ENCODE assay signal across 22 cellular contexts in genomic region chr19:32819415-32820400, GRCh38. TPM values are rescaled to one million over a fixed set of nuclear protein-coding genes. Genes with fewer than 3 reads are reported as not detected.
A peak's percentile ranks its signal among the peaks of the same experiment; 100 is the strongest.
DNase-seq lines count a peak whose midpoint lies in the region; ATAC-seq, FAIRE-seq and TF ChIP-seq lines count a peak whose summit lies in the region.
"Had no signal": no experiment of that assay in that cellular context is flagged by ENCODE, and none has a peak within 500 bp of the region (broad histone marks: within the 10 kb centered on the region; RNA-seq: fewer than 3 reads in every experiment).

No MANE protein-coding gene starts in this region.

- no peak overlapping the region for H4K91ac ChIP-seq in neuronal stem cell (ENCODE audit: low read depth, low read length, poor library complexity)

- H2BK5ac ChIP-seq in neuronal stem cell (ENCODE audit: low read length), result no peak overlapping the region

- peak overlapping the region; percentile 26 for H3K4me3 Mint-ChIP-seq in CD8-positive, alpha-beta T cell
- H3K4me3 Mint-ChIP-seq in astrocyte (ENCODE audit: unreplicated experiment), result no peak overlapping the region
- no peak overlapping the region for H3K4me3 Mint-ChIP-seq in activated T-helper 17 cell treated with anti-CD3 and anti-CD28 coated beads, Interleukin-2, amount 50 U/mL, for 72 hours
- H3K4me3 Mint-ChIP-seq in CD8-positive, alpha-beta memory T cell, result no peak overlapping the region
- H3K4me3 Mint-ChIP-seq: mesothelial cell of epicardium; stimulated activated memory B cell treated with anti-CD40 and anti-IgM and Interleukin-4, amounts not matched to agents 10 μg/mL and 1 μg/mL and 100 μg/mL, for 72 hours; type B pancreatic cell had no signal

- H3K27ac ChIP-seq in CD8-positive, alpha-beta T cell (ENCODE audit: low read depth, low read length), result no peak overlapping the region
- H3K27ac ChIP-seq in astrocyte (ENCODE audit: low read depth, low read length) (no peak overlapping the region), neuronal stem cell (replicated peaks; ENCODE audit: low read length) (no peak overlapping the region)
- H3K27ac ChIP-seq in CD8-positive, alpha-beta memory T cell (ENCODE audit: low read depth, low read length), result no peak overlapping the region
- H3K27ac ChIP-seq: ascending aorta, esophagus squamous epithelium, RWPE1 had no signal

- FAIRE-seq in astrocyte (lab: Jason Lieb, UNC), result no peak

- H4K8ac ChIP-seq in neuronal stem cell (ENCODE audit: low read depth, low read length), result no peak overlapping the region

- H3K9ac ChIP-seq in astrocyte (ENCODE audit: low read length), result no peak overlapping the region
- peak overlapping the region; percentile 65 for H3K9ac ChIP-seq in neuronal stem cell (ENCODE audit: low read depth, low read length, poor library complexity)

- no peak overlapping the region for H2BK12ac ChIP-seq in neuronal stem cell (ENCODE audit: low read length)

- peak overlapping the region; percentile 68 for H3K18ac ChIP-seq in neuronal stem cell (ENCODE audit: low read length)

- H3K14ac ChIP-seq in neuronal stem cell (ENCODE audit: low read length), result no peak overlapping the region

- POLR2A ChIA-PET in CD8-positive, alpha-beta T cell (lab: Charles Lee), result no interaction called here
- POLR2A ChIA-PET in CD8-positive, alpha-beta memory T cell (lab: Charles Lee), result no interaction called here

- H3K4me1 ChIP-seq in CD8-positive, alpha-beta T cell (ENCODE audit: insufficient read depth, low read length), result peaks cover 15% of the 10 kb centered on the region
- H3K4me1 ChIP-seq in astrocyte (ENCODE audit: insufficient read depth, low read length) (no peaks in the 10 kb centered on the region), neuronal stem cell (ENCODE audit: control insufficient read depth in 2 of 2, insufficient read depth in 1 of 2, low read depth in 1 of 2, low read length in 2 of 2) (peaks cover 9 to 12% of the 10 kb centered on the region in 2 donors)
- H3K4me1 ChIP-seq in CD8-positive, alpha-beta memory T cell (ENCODE audit: insufficient read depth, low read length), result no peaks in the 10 kb centered on the region
- H3K4me1 ChIP-seq: ascending aorta, Caco-2, esophagus squamous epithelium had no signal

- no peaks in the 10 kb centered on the region for H3K9me3 Mint-ChIP-seq in CD8-positive, alpha-beta T cell
- H3K9me3 Mint-ChIP-seq in astrocyte (ENCODE audit: unreplicated experiment), result peaks cover 3% of the 10 kb centered on the region
- no peaks in the 10 kb centered on the region for H3K9me3 Mint-ChIP-seq in activated T-helper 17 cell treated with anti-CD3 and anti-CD28 coated beads, Interleukin-2, amount 50 U/mL, for 72 hours
- H3K9me3 Mint-ChIP-seq in CD8-positive, alpha-beta memory T cell, result no peaks in the 10 kb centered on the region
- H3K9me3 Mint-ChIP-seq: mesothelial cell of epicardium; stimulated activated memory B cell treated with anti-CD40 and anti-IgM and Interleukin-4, amounts not matched to agents 10 μg/mL and 1 μg/mL and 100 μg/mL, for 72 hours; type B pancreatic cell had no signal

- H3K9me3 ChIP-seq in CD8-positive, alpha-beta T cell (ENCODE audit: low read length), result no peaks in the 10 kb centered on the region
- no peaks in the 10 kb centered on the region for H3K9me3 ChIP-seq in astrocyte (ENCODE audit: insufficient read depth, low read depth, low read length)
- peaks cover 0 to 3% of the 10 kb centered on the region in 2 donors for H3K9me3 ChIP-seq in neuronal stem cell (replicated peaks in 1 of 2; ENCODE audit: control insufficient read depth in 2 of 2, insufficient read depth in 1 of 2, low read depth in 1 of 2, low read length in 2 of 2)
- H3K9me3 ChIP-seq in CD8-positive, alpha-beta memory T cell (ENCODE audit: low read length), result no peaks in the 10 kb centered on the region
- H3K9me3 ChIP-seq: ascending aorta, Caco-2, esophagus squamous epithelium had no signal

- H3K4me2 ChIP-seq in astrocyte (ENCODE audit: low read length), result no peak overlapping the region
- no peak overlapping the region for H3K4me2 ChIP-seq in neuronal stem cell (ENCODE audit: insufficient read depth, low read length, poor library complexity, severe bottlenecking)

- H3K36me3 ChIP-seq in CD8-positive, alpha-beta T cell (ENCODE audit: insufficient read depth, low read length), result no peaks in the 10 kb centered on the region
- no peaks in the 10 kb centered on the region for H3K36me3 ChIP-seq in astrocyte (ENCODE audit: insufficient read depth, low read length)
- no peaks in the 10 kb centered on the region for H3K36me3 ChIP-seq in neuronal stem cell (replicated peaks in 1 of 2; ENCODE audit: control insufficient read depth in 2 of 2, insufficient read depth in 2 of 2, low read length in 2 of 2)
- no peaks in the 10 kb centered on the region for H3K36me3 ChIP-seq in CD8-positive, alpha-beta memory T cell (ENCODE audit: insufficient read depth, low read length)
- H3K36me3 ChIP-seq: ascending aorta, esophagus squamous epithelium had no signal

- H3K79me1 ChIP-seq in neuronal stem cell (ENCODE audit: low read depth, low read length), result no peaks in the 10 kb centered on the region

- H3K27me3 Mint-ChIP-seq in CD8-positive, alpha-beta T cell (ENCODE audit: low read depth), result peaks cover 9% of the 10 kb centered on the region
- peaks cover 59% of the 10 kb centered on the region for H3K27me3 Mint-ChIP-seq in astrocyte (ENCODE audit: low read depth, unreplicated experiment)
- H3K27me3 Mint-ChIP-seq in activated T-helper 17 cell treated with anti-CD3 and anti-CD28 coated beads, Interleukin-2, amount 50 U/mL, for 72 hours, result peaks cover 3% of the 10 kb centered on the region
- peaks cover 8 to 11% of the 10 kb centered on the region in 2 donors for H3K27me3 Mint-ChIP-seq in CD8-positive, alpha-beta memory T cell

- no peak for DNase-seq in CD8-positive, alpha-beta T cell
- DNase-seq in astrocyte (ENCODE audit: low read depth) (no peak), neuronal stem cell (ENCODE audit: low spot score) (no peak), kidney tubule cell (ENCODE audit: low spot score) (no peak)
- DNase-seq in CD8-positive, alpha-beta memory T cell, result no peak
- DNase-seq: activated CD4-positive, alpha-beta T cell treated with anti-CD3 and anti-CD28 coated beads for 4 hours; activated CD8-positive, alpha-beta memory T cell treated with anti-CD3 and anti-CD28 coated beads, Interleukin-2, amount 50 U/mL, for 48 hours; Caco-2; effector memory CD4-positive, alpha-beta T cell; esophagus squamous epithelium; left cardiac atrium; NCI-H1694 treated with DMSO at 0.1 percent for 48 hours; retina had no signal

- no peak for TF ChIP-seq CTCF in CD8-positive, alpha-beta T cell (IDR thresholded peaks at IDR 0.05)
- no peak for TF ChIP-seq CTCF in astrocyte (IDR thresholded peaks at IDR 0.05; ENCODE audit: insufficient read depth, low read depth, low read length)

- no peak overlapping the region for H2BK120ac ChIP-seq in neuronal stem cell (ENCODE audit: low read depth, low read length)

- ATAC-seq in CD8-positive, alpha-beta T cell, result peak; percentile 31
- ATAC-seq in GM18868 (IDR thresholded peaks at IDR 0.05; ENCODE audit: unreplicated experiment) (peak; percentile 79), HG02870 (IDR thresholded peaks at IDR 0.05; ENCODE audit: unreplicated experiment) (no peak)
- no peak for ATAC-seq in activated T-helper 17 cell treated with anti-CD3 and anti-CD28 coated beads, Interleukin-2, amount 50 U/mL, for 72 hours (replicated peaks)
- ATAC-seq: HCT116; left cardiac atrium; stimulated activated memory B cell treated with anti-CD40 and anti-IgM and Interleukin-4, amounts not matched to agents 10 μg/mL and 1 μg/mL and 100 μg/mL, for 72 hours had no signal

- no CpG with 5 or more reads among the region's 17 CpGs for WGBS in neuronal stem cell (ENCODE audit: extremely low coverage in 2 of 2, insufficient read length in 2 of 2, insufficient replicate concordance in 1 of 2), 2 donors

- H3K4me1 Mint-ChIP-seq in CD8-positive, alpha-beta T cell (ENCODE audit: low read depth), result peaks cover 23% of the 10 kb centered on the region
- H3K4me1 Mint-ChIP-seq in astrocyte (ENCODE audit: low read depth, unreplicated experiment), result peaks cover 8% of the 10 kb centered on the region
- no peaks in the 10 kb centered on the region for H3K4me1 Mint-ChIP-seq in activated T-helper 17 cell treated with anti-CD3 and anti-CD28 coated beads, Interleukin-2, amount 50 U/mL, for 72 hours
- peaks cover 9 to 17% (median 17%) of the 10 kb centered on the region in 3 donors for H3K4me1 Mint-ChIP-seq in CD8-positive, alpha-beta memory T cell
- H3K4me1 Mint-ChIP-seq: mesothelial cell of epicardium had no signal

- H3K23ac ChIP-seq in neuronal stem cell (ENCODE audit: low read depth, low read length, poor library complexity), result peak overlapping the region; percentile 17

- peak overlapping the region; percentile 46 for H2AK5ac ChIP-seq in neuronal stem cell (ENCODE audit: low read depth, low read length)

- H2BK15ac ChIP-seq in neuronal stem cell (ENCODE audit: low read length), result peak overlapping the region; percentile 32

- H3K27ac Mint-ChIP-seq in CD8-positive, alpha-beta T cell, result peak overlapping the region; percentile 28
- peak overlapping the region; percentile 77 for H3K27ac Mint-ChIP-seq in astrocyte (ENCODE audit: unreplicated experiment)
- no peak overlapping the region for H3K27ac Mint-ChIP-seq in activated T-helper 17 cell treated with anti-CD3 and anti-CD28 coated beads, Interleukin-2, amount 50 U/mL, for 72 hours
- peak overlapping the region in 2 of 8 donors; percentile 17 to 89 for H3K27ac Mint-ChIP-seq in CD8-positive, alpha-beta memory T cell
- H3K27ac Mint-ChIP-seq: mesothelial cell of epicardium; stimulated activated memory B cell treated with anti-CD40 and anti-IgM and Interleukin-4, amounts not matched to agents 10 μg/mL and 1 μg/mL and 100 μg/mL, for 72 hours; type B pancreatic cell had no signal

- no peaks in the 10 kb centered on the region for H3K27me3 ChIP-seq in CD8-positive, alpha-beta T cell (ENCODE audit: insufficient read depth, low read length)
- H3K27me3 ChIP-seq in astrocyte (ENCODE audit: insufficient read depth, low read length), result peaks cover 10% of the 10 kb centered on the region
- peaks cover 0 to 4% (median 0%) of the 10 kb centered on the region in 3 experiments for H3K27me3 ChIP-seq in neuronal stem cell (ENCODE audit: control insufficient read depth in 3 of 3, insufficient read depth in 3 of 3, low read depth in 1 of 3, low read length in 3 of 3)
- no peaks in the 10 kb centered on the region for H3K27me3 ChIP-seq in CD8-positive, alpha-beta memory T cell (ENCODE audit: insufficient read depth, low read length, poor library complexity, severe bottlenecking)
- H3K27me3 ChIP-seq: ascending aorta had no signal

- CTCF ChIA-PET in CD8-positive, alpha-beta T cell (lab: Charles Lee), result interaction anchor here (0.9 kb wide), 1 partner anchor 228 kb away, joined by 3 read pairs; no protein-coding TSS in a partner anchor
- CTCF ChIA-PET in CD8-positive, alpha-beta memory T cell (lab: Charles Lee), result no interaction called here

- H3K4me3 ChIP-seq in CD8-positive, alpha-beta T cell (ENCODE audit: low read depth, low read length), result no peak overlapping the region
- H3K4me3 ChIP-seq in astrocyte (ENCODE audit: insufficient read depth, low read depth, low read length) (no peak overlapping the region), neuronal stem cell (ENCODE audit: low read length in 2 of 2) (no peak overlapping the region)
- H3K4me3 ChIP-seq in CD8-positive, alpha-beta memory T cell (ENCODE audit: low read length), result no peak overlapping the region
- H3K4me3 ChIP-seq: ascending aorta, esophagus squamous epithelium had no signal

- H3K36me3 Mint-ChIP-seq in CD8-positive, alpha-beta T cell, result no peaks in the 10 kb centered on the region
- peaks cover 6% of the 10 kb centered on the region for H3K36me3 Mint-ChIP-seq in astrocyte (ENCODE audit: low read depth, unreplicated experiment)
- H3K36me3 Mint-ChIP-seq in activated T-helper 17 cell treated with anti-CD3 and anti-CD28 coated beads, Interleukin-2, amount 50 U/mL, for 72 hours (ENCODE audit: low read depth), result no peaks in the 10 kb centered on the region
- H3K36me3 Mint-ChIP-seq in CD8-positive, alpha-beta memory T cell, result peaks cover 0 to 1% (median 0%) of the 10 kb centered on the region in 3 donors
- H3K36me3 Mint-ChIP-seq: mesothelial cell of epicardium; stimulated activated memory B cell treated with anti-CD40 and anti-IgM and Interleukin-4, amounts not matched to agents 10 μg/mL and 1 μg/mL and 100 μg/mL, for 72 hours; type B pancreatic cell had no signal

- H2AFZ ChIP-seq in astrocyte (ENCODE audit: low read depth, low read length) (no peak overlapping the region), neuronal stem cell (ENCODE audit: low read length) (peak overlapping the region; percentile 32)

- intact Hi-C loops in CD8-positive, alpha-beta T cell (cut with DNase I, micrococcal nuclease), result no loop called here

- H3K79me2 ChIP-seq in astrocyte (ENCODE audit: insufficient read depth, low read length), result no peaks in the 10 kb centered on the region

- no peak overlapping the region for H3K4ac ChIP-seq in neuronal stem cell (ENCODE audit: low read length)

- no peaks in the 10 kb centered on the region for H4K20me1 ChIP-seq in astrocyte (ENCODE audit: insufficient read depth, low read length)

RNA-seq across cellular contexts. Expression of gene SLC7A9, which starts 49.9 kb away (rescaled TPM):
- total RNA-seq in CD8-positive, alpha-beta T cell, result not detected
- 0.17 and 0.45 TPM in 2 replicates for total RNA-seq in astrocyte
- polyA plus RNA-seq in neuronal stem cell (2013, experiment 1 of 2), result 0.20 TPM
- 0.24 TPM for polyA plus RNA-seq in neuronal stem cell (2013, experiment 2 of 2)
- total RNA-seq in activated T-helper 17 cell treated with anti-CD3 and anti-CD28 coated beads, Interleukin-2, amount 50 U/mL, for 72 hours, result under 1 TPM in 1 of 2 donors, not detected in 1; 0.56 TPM
- under 1 TPM; 0.24 to 0.28 TPM for total RNA-seq in CD8-positive, alpha-beta memory T cell
- not detected for polyA plus RNA-seq in CD8-positive, alpha-beta memory T cell
- total RNA-seq: ascending aorta had no signal

Comparison
In these comparisons a context has a peak if more than half of its experiments do, and no peak if none do; other contexts are left out.
1. ATAC-seq: peak in CD8-positive, alpha-beta T cell (single experiment) and GM18868 (single experiment); none in HG02870 (single experiment) and activated T-helper 17 cell treated with anti-CD3 and anti-CD28 coated beads, Interleukin-2, amount 50 U/mL, for 72 hours (single experiment).